Comparison of ENCODE assay signal across 14 cellular contexts in the genomic region with DNA sequence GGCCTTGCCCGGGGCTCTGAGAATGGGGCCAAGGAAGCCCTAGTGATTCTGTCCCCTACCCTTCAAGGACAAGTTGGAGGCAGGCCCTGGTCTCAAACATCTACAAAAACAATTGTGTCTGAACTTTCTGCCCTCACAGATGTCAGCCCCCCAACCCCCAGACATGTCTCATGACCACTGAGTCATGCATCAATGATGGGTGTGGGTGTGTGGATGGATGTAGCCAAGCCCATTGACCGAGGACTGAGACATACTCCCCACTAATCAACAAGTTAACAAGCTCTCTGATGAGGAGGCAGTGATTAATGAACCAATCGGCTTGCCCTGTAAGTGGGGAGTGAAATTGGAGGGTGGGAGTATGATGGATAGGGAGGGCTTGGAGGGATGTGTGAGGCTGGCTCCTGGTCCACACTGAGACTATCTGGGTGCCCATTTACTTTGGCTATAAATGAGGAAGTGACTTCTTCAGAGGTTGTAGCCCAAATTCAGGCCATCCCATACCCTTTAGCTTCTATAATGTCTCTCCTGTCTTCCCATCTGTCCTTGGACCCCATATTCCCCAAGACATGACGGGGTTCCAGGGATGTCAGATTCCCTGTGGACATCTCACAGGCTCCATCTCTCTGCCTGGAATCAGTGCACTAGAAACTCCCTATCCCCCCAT.
"Had no signal": no experiment of that assay in that cellular context is flagged by ENCODE, and none has a peak within 500 bp of the region (broad histone marks: within the 10 kb centered on the region; RNA-seq: fewer than 3 reads in every experiment).

No MANE protein-coding gene starts in this region.

- H3K4me1 ChIP-seq: left ventricle myocardium inferior had no signal

- DNase-seq: activated CD4-positive, alpha-beta T cell treated with anti-CD3 and anti-CD28 coated beads, Interleukin-2, amount 50 U/mL, for 1 hour; activated CD8-positive, alpha-beta memory T cell treated with anti-CD3 and anti-CD28 coated beads for 24 hours; activated naive CD8-positive, alpha-beta T cell treated with anti-CD3 and anti-CD28 coated beads, Interleukin-2, amount 10 ng/mL, durations not matched to agents 7 days and 5 days; hippocampal formation; left ventricle myocardium inferior; mucosa of descending colon; naive thymus-derived CD8-positive, alpha-beta T cell; nucleus accumbens; right cardiac atrium; small intestine; stimulated activated CD4-positive, alpha-beta T cell treated with anti-CD3 and anti-CD28 coated beads, Interleukin-4, amount 100 ng/mL, for 24 hours; stimulated activated CD8-positive, alpha-beta memory T cell treated with anti-CD3 and anti-CD28 coated beads, Interleukin-4, amount 100 ng/mL, for 48 hours had no signal

- H3K27ac ChIP-seq: left ventricle myocardium inferior, thoracic aorta had no signal

- ATAC-seq: activated CD4-positive, CD25-positive, alpha-beta regulatory T cell treated with anti-CD3 and anti-CD28 coated beads, Interleukin-2, amount 50 U/mL, for 24 hours; mucosa of descending colon; naive thymus-derived CD8-positive, alpha-beta T cell; right cardiac atrium had no signal

- H3K9me3 ChIP-seq: left ventricle myocardium inferior, mucosa of descending colon, thoracic aorta had no signal

- H3K4me3 ChIP-seq: left ventricle myocardium inferior, mucosa of descending colon, thoracic aorta had no signal

- H3K36me3 ChIP-seq: left ventricle myocardium inferior, thoracic aorta had no signal
